1 cellular context compared by ENCODE assay signal in the genomic region with DNA sequence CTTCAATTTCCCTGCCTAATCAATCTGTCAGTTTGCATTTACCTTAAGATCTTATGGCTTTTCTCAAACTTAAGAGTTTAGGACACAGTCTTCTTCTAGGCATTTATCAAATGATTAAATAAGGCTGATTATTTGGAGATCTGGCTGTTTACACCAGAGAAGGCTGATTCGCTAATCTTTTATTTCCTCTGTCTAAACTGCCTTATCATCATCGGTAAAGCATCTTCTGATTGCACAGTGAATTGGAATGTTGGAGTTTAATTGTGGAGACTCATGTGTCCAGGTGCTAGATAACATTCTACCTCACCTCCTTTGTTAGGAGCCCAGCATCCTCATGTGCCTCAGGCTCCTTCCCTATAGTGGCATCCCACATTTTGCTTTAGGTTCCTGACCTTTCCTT.
A peak's percentile ranks its signal among the peaks of the same experiment; 100 is the strongest.
TF ChIP-seq lines count a peak whose summit lies in the region.

No MANE protein-coding gene starts in this region.

TF ChIP-seq in endothelial cell of umbilical vein, 7 proteins besides CTCF, POLR2A, EP300 and RAD21:
- TF ChIP-seq POLR2AphosphoS5 (IDR thresholded peaks at IDR 0.05; ENCODE audit: insufficient read depth, low read depth, low read length) (no peak), MYC (IDR thresholded peaks at IDR 0.05; ENCODE audit: low read depth, low read length) (no peak), FOS (IDR thresholded peaks at IDR 0.05; ENCODE audit: borderline replicate concordance, insufficient read depth, low read length) (peak; percentile 54), GATA2 (IDR thresholded peaks at IDR 0.05; ENCODE audit: insufficient read depth, insufficient read length, low read depth, low read length) (peak; percentile 79), JUN (IDR thresholded peaks at IDR 0.05; ENCODE audit: borderline replicate concordance, insufficient read depth, insufficient read length, low read depth) (no peak), EZH2 (IDR thresholded peaks at IDR 0.05; ENCODE audit: borderline replicate concordance, low read depth, low read length, severe bottlenecking) (no peak)
- TF ChIP-seq, protein P1, sequence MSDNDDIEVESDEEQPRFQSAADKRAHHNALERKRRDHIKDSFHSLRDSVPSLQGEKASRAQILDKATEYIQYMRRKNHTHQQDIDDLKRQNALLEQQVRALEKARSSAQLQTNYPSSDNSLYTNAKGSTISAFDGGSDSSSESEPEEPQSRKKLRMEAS (IDR thresholded peaks at IDR 0.05; ENCODE audit: insufficient read depth, insufficient read length): no peak
